8 cellular contexts compared by ENCODE assay signal in genomic region chr13:26557051-26557392, GRCh38. TPM values are rescaled to one million over a fixed set of nuclear protein-coding genes. Genes with fewer than 3 reads are reported as not detected.
DNase-seq lines count a peak whose midpoint lies in the region; TF ChIP-seq lines count a peak whose summit lies in the region.

No MANE protein-coding gene starts in this region.

- H3K9me3 ChIP-seq in Peyer's patch (peaks cover 0 to 3% (median 0%) of the 10 kb centered on the region in 4 donors), right atrium auricular region (no peaks in the 10 kb centered on the region), stomach smooth muscle (ENCODE audit: control insufficient read depth in 2 of 2, low read length in 2 of 2) (no peaks in the 10 kb centered on the region)

- H3K9me3 Mint-ChIP-seq in activated naive CD4-positive, alpha-beta T cell treated with anti-CD3 and anti-CD28 coated beads for 36 hours: peaks cover 2% of the 10 kb centered on the region
- H3K9me3 Mint-ChIP-seq in activated naive CD4-positive, alpha-beta T cell treated with anti-CD3 and anti-CD28 coated beads, Interleukin-2, amount 10 ng/mL, durations not matched to agents 7 days and 5 days: no peaks in the 10 kb centered on the region

- intact Hi-C loops in activated naive CD4-positive, alpha-beta T cell treated with anti-CD3 and anti-CD28 coated beads for 36 hours (cut with micrococcal nuclease): loop anchor here (2.0 kb wide), 1 partner anchor 370 kb away; no protein-coding TSS in a partner anchor

- H3K27ac ChIP-seq in Peyer's patch (no peak overlapping the region), right atrium auricular region (no peak overlapping the region), stomach smooth muscle (ENCODE audit: low read length) (no peak overlapping the region)

- no peaks in the 10 kb centered on the region for H3K36me3 ChIP-seq in Peyer's patch
- no peaks in the 10 kb centered on the region for H3K36me3 ChIP-seq in right atrium auricular region
- H3K36me3 ChIP-seq in stomach smooth muscle (ENCODE audit: control insufficient read depth in 2 of 2, insufficient read depth in 2 of 2, low read length in 2 of 2): no peaks in the 10 kb centered on the region

- DNase-seq in activated naive CD4-positive, alpha-beta T cell treated with anti-CD3 and anti-CD28 coated beads for 36 hours: no peak
- DNase-seq in activated naive CD4-positive, alpha-beta T cell treated with anti-CD3 and anti-CD28 coated beads, Interleukin-2, amount 10 ng/mL, durations not matched to agents 7 days and 5 days: no peak
- no peak for DNase-seq in Peyer's patch
- no peak for DNase-seq in right atrium auricular region (ENCODE audit: low spot score)
- DNase-seq in activated CD4-positive, CD25-positive, alpha-beta regulatory T cell treated with anti-CD3 and anti-CD28 coated beads, Interleukin-2, amount 50 U/mL, for 72 hours: no peak
- no peak for DNase-seq in NCI-H2107 (lab: John Stamatoyannopoulos, UW)
- no peak for DNase-seq in NOMO-1 (lab: John Stamatoyannopoulos, UW; ENCODE audit: unreplicated experiment in 2 of 2)

- H3K27ac Mint-ChIP-seq in activated naive CD4-positive, alpha-beta T cell treated with anti-CD3 and anti-CD28 coated beads for 36 hours: no peak overlapping the region
- H3K27ac Mint-ChIP-seq in activated naive CD4-positive, alpha-beta T cell treated with anti-CD3 and anti-CD28 coated beads, Interleukin-2, amount 10 ng/mL, durations not matched to agents 7 days and 5 days: no peak overlapping the region

- H3K36me3 Mint-ChIP-seq in activated naive CD4-positive, alpha-beta T cell treated with anti-CD3 and anti-CD28 coated beads for 36 hours (ENCODE audit: low read depth): peaks cover 2% of the 10 kb centered on the region
- H3K36me3 Mint-ChIP-seq in activated naive CD4-positive, alpha-beta T cell treated with anti-CD3 and anti-CD28 coated beads, Interleukin-2, amount 10 ng/mL, durations not matched to agents 7 days and 5 days: no peaks in the 10 kb centered on the region

- H3K27me3 ChIP-seq in Peyer's patch (no peaks in the 10 kb centered on the region), right atrium auricular region (no peaks in the 10 kb centered on the region), stomach smooth muscle (ENCODE audit: control insufficient read depth in 1 of 2, insufficient read depth in 2 of 2, low read length in 2 of 2) (no peaks in the 10 kb centered on the region)

- peak overlapping the region; percentile 4 to 55 for H3K9ac ChIP-seq in stomach smooth muscle (ENCODE audit: low read length in 2 of 2)

- H3K4me1 Mint-ChIP-seq in activated naive CD4-positive, alpha-beta T cell treated with anti-CD3 and anti-CD28 coated beads for 36 hours (ENCODE audit: low read depth): peaks cover 8% of the 10 kb centered on the region
- H3K4me1 Mint-ChIP-seq in activated naive CD4-positive, alpha-beta T cell treated with anti-CD3 and anti-CD28 coated beads, Interleukin-2, amount 10 ng/mL, durations not matched to agents 7 days and 5 days: peaks cover 7% of the 10 kb centered on the region

- TF ChIP-seq POLR2A in Peyer's patch (IDR thresholded peaks at IDR 0.05): no peak

- CTCF ChIA-PET in activated naive CD4-positive, alpha-beta T cell treated with anti-CD3 and anti-CD28 coated beads for 36 hours (lab: Charles Lee): no interaction called here
- CTCF ChIA-PET in activated naive CD4-positive, alpha-beta T cell treated with anti-CD3 and anti-CD28 coated beads, Interleukin-2, amount 10 ng/mL, durations not matched to agents 7 days and 5 days (lab: Charles Lee): no interaction called here

- H3K4me1 ChIP-seq in Peyer's patch: peaks cover 0 to 7% (median 0%) of the 10 kb centered on the region in 4 donors
- peaks cover 0 to 29% of the 10 kb centered on the region in 2 donors for H3K4me1 ChIP-seq in right atrium auricular region
- peaks cover 5% of the 10 kb centered on the region for H3K4me1 ChIP-seq in stomach smooth muscle (ENCODE audit: control insufficient read depth, insufficient read depth, low read length)

- no peak for TF ChIP-seq CTCF in Peyer's patch (IDR thresholded peaks at IDR 0.05)
- no peak for TF ChIP-seq CTCF in right atrium auricular region (IDR thresholded peaks at IDR 0.05)

- peak overlapping the region; percentile 5 for H3K4me3 Mint-ChIP-seq in activated naive CD4-positive, alpha-beta T cell treated with anti-CD3 and anti-CD28 coated beads for 36 hours
- no peak overlapping the region for H3K4me3 Mint-ChIP-seq in activated naive CD4-positive, alpha-beta T cell treated with anti-CD3 and anti-CD28 coated beads, Interleukin-2, amount 10 ng/mL, durations not matched to agents 7 days and 5 days

- peak overlapping the region in 3 of 4 donors; percentile 49 to 69 (median 52) for H3K4me3 ChIP-seq in Peyer's patch
- peak overlapping the region; percentile 14 to 79 for H3K4me3 ChIP-seq in right atrium auricular region
- peak overlapping the region; percentile 52 to 79 for H3K4me3 ChIP-seq in stomach smooth muscle (ENCODE audit: low read length in 2 of 2)

- peaks cover 36% of the 10 kb centered on the region for H3K27me3 Mint-ChIP-seq in activated naive CD4-positive, alpha-beta T cell treated with anti-CD3 and anti-CD28 coated beads for 36 hours (ENCODE audit: low read depth)
- peaks cover 44% of the 10 kb centered on the region for H3K27me3 Mint-ChIP-seq in activated naive CD4-positive, alpha-beta T cell treated with anti-CD3 and anti-CD28 coated beads, Interleukin-2, amount 10 ng/mL, durations not matched to agents 7 days and 5 days

RNA-seq across cellular contexts. Expression of gene WASF3, which starts 0.5 kb away (rescaled TPM):
- total RNA-seq in activated naive CD4-positive, alpha-beta T cell treated with anti-CD3 and anti-CD28 coated beads for 36 hours: not detected
- total RNA-seq in Peyer's patch (10 to 100 TPM in 1 of 4 donors, 1 to 10 TPM in 3; 1.1 to 23.9 (median 2.7) TPM), right atrium auricular region (10 to 100 TPM; 11.8 to 14.4 TPM)
